In genomic region chr7:46368871-46369270, GRCh38 we compare ENCODE assay signal across 34 cellular contexts.
"Had no signal": no experiment of that assay in that cellular context is flagged by ENCODE, and none has a peak within 500 bp of the region (broad histone marks: within the 10 kb centered on the region; RNA-seq: fewer than 3 reads in every experiment).

No MANE protein-coding gene starts in this region.

- H3K4me3 Mint-ChIP-seq: activated CD4-positive, alpha-beta T cell treated with anti-CD3 and anti-CD28 coated beads, Interleukin-2, amount 10 ng/mL, durations not matched to agents 7 days and 5 days; activated CD8-positive, alpha-beta T cell treated with anti-CD3 and anti-CD28 coated beads for 36 hours; activated naive CD8-positive, alpha-beta T cell; activated T-cell treated with anti-CD3 and anti-CD28 coated beads, Interleukin-2, amount 50 U/mL, for 4 hours; activated T-helper 17 cell treated with anti-CD3 and anti-CD28 coated beads, Interleukin-2, amount 50 U/mL, for 72 hours; brain; central memory CD8-positive, alpha-beta T cell; dendritic cell treated with granulocyte-macrophage colony-stimulating factor and Interleukin-4, amounts not matched to agents 40 ng/mL and 50 ng/mL, for 4 days; endodermal cell; T-helper 17 cell; T-helper 2 cell treated with Interferon-gamma antibody and Interleukin-4, amounts not matched to agents 5 μg/mL and 100 μg/mL, for 36 hours had no signal

- H3K27ac ChIP-seq: breast epithelium, cardiac muscle cell, coronary artery, dorsolateral prefrontal cortex, esophagus muscularis mucosa had no signal

- FAIRE-seq: frontal cortex had no signal

- DNase-seq: activated CD4-positive, alpha-beta T cell treated with anti-CD3 and anti-CD28 coated beads for 4 hours; activated CD4-positive, alpha-beta T cell treated with anti-CD3 and anti-CD28 coated beads, Interleukin-2, amount 10 ng/mL, durations not matched to agents 7 days and 5 days; activated CD4-positive, alpha-beta T cell treated with anti-CD3 and anti-CD28 coated beads, Interleukin-2, amount 50 U/mL, for 4 hours; activated CD4-positive, CD25-positive, alpha-beta regulatory T cell; activated CD4-positive, CD25-positive, alpha-beta regulatory T cell treated with anti-CD3 and anti-CD28 coated beads, Interleukin-2, amount 50 U/mL, for 72 hours; activated CD8-positive, alpha-beta memory T cell treated with anti-CD3 and anti-CD28 coated beads for 24 hours; activated CD8-positive, alpha-beta T cell treated with anti-CD3 and anti-CD28 coated beads for 36 hours; activated effector memory CD4-positive, alpha-beta T cell treated with Interleukin-2 at 50 U/mL for 16 hours; activated gamma-delta T cell treated with Interleukin-2 at 50 U/mL for 16 hours; activated naive CD4-positive, alpha-beta T cell treated with anti-CD3 and anti-CD28 coated beads, Interleukin-2, amount 50 U/mL, for 16 hours; activated naive CD4-positive, alpha-beta T cell treated with Interleukin-2 at 50 U/mL for 16 hours; activated T-cell treated with anti-CD3 and anti-CD28 coated beads, Interleukin-2, amount 50 U/mL, for 4 hours; amniotic stem cell; aorta; dorsolateral prefrontal cortex; effector memory CD4-positive, alpha-beta T cell; endodermal cell; erythroblast; foreskin fibroblast; head of caudate nucleus; T-helper 1 cell; T-helper 17 cell; T1000 had no signal

- H3K27ac Mint-ChIP-seq: activated CD4-positive, alpha-beta T cell treated with anti-CD3 and anti-CD28 coated beads, Interleukin-2, amount 10 ng/mL, durations not matched to agents 7 days and 5 days; activated CD8-positive, alpha-beta T cell treated with anti-CD3 and anti-CD28 coated beads for 36 hours; activated naive CD8-positive, alpha-beta T cell; activated T-helper 17 cell treated with anti-CD3 and anti-CD28 coated beads, Interleukin-2, amount 50 U/mL, for 72 hours; brain; dendritic cell treated with granulocyte-macrophage colony-stimulating factor and Interleukin-4, amounts not matched to agents 40 ng/mL and 50 ng/mL, for 4 days; endodermal cell; T-helper 17 cell; T-helper 2 cell treated with Interferon-gamma antibody and Interleukin-4, amounts not matched to agents 5 μg/mL and 100 μg/mL, for 36 hours had no signal

- H3K4me1 ChIP-seq: breast epithelium, esophagus muscularis mucosa had no signal

- ATAC-seq: activated CD8-positive, alpha-beta T cell treated with anti-CD3 and anti-CD28 coated beads for 36 hours; activated T-cell treated with anti-CD3 and anti-CD28 coated beads, Interleukin-2, amount 50 U/mL, for 4 hours; activated T-helper 17 cell treated with anti-CD3 and anti-CD28 coated beads, Interleukin-2, amount 50 U/mL, for 72 hours; T-helper 17 cell had no signal

- H3K4me3 ChIP-seq: breast epithelium, cardiac muscle cell, coronary artery, dorsolateral prefrontal cortex, esophagus muscularis mucosa had no signal

- H3K27me3 ChIP-seq: breast epithelium, cardiac muscle cell, esophagus muscularis mucosa had no signal

- H3K9me3 ChIP-seq: breast epithelium, esophagus muscularis mucosa had no signal

- H3K36me3 ChIP-seq: breast epithelium, cardiac muscle cell, esophagus muscularis mucosa had no signal

- H3K9me3 Mint-ChIP-seq: activated CD4-positive, alpha-beta T cell treated with anti-CD3 and anti-CD28 coated beads, Interleukin-2, amount 10 ng/mL, durations not matched to agents 7 days and 5 days; activated CD8-positive, alpha-beta T cell treated with anti-CD3 and anti-CD28 coated beads for 36 hours; activated T-cell treated with anti-CD3 and anti-CD28 coated beads, Interleukin-2, amount 50 U/mL, for 4 hours; activated T-helper 17 cell treated with anti-CD3 and anti-CD28 coated beads, Interleukin-2, amount 50 U/mL, for 72 hours; central memory CD8-positive, alpha-beta T cell; endodermal cell; T-helper 2 cell treated with Interferon-gamma antibody and Interleukin-4, amounts not matched to agents 5 μg/mL and 100 μg/mL, for 36 hours had no signal

- H3K4me1 Mint-ChIP-seq: activated CD4-positive, alpha-beta T cell treated with anti-CD3 and anti-CD28 coated beads, Interleukin-2, amount 10 ng/mL, durations not matched to agents 7 days and 5 days; activated T-helper 17 cell treated with anti-CD3 and anti-CD28 coated beads, Interleukin-2, amount 50 U/mL, for 72 hours; central memory CD8-positive, alpha-beta T cell; endodermal cell; T-helper 17 cell had no signal

- H3K36me3 Mint-ChIP-seq: activated naive CD8-positive, alpha-beta T cell; brain had no signal

- H3K27me3 Mint-ChIP-seq: activated CD4-positive, alpha-beta T cell treated with anti-CD3 and anti-CD28 coated beads, Interleukin-2, amount 10 ng/mL, durations not matched to agents 7 days and 5 days; activated CD8-positive, alpha-beta T cell treated with anti-CD3 and anti-CD28 coated beads for 36 hours; activated naive CD8-positive, alpha-beta T cell; activated T-helper 17 cell treated with anti-CD3 and anti-CD28 coated beads, Interleukin-2, amount 50 U/mL, for 72 hours; central memory CD8-positive, alpha-beta T cell; dendritic cell treated with granulocyte-macrophage colony-stimulating factor and Interleukin-4, amounts not matched to agents 40 ng/mL and 50 ng/mL, for 4 days; T-helper 17 cell had no signal
